In genomic region chr4:128809477-128810330, GRCh38 we compare ENCODE assay signal across 8 cellular contexts. TPM values are rescaled to one million over a fixed set of nuclear protein-coding genes. Genes with fewer than 3 reads are reported as not detected.
DNase-seq lines count a peak whose midpoint lies in the region; ATAC-seq and TF ChIP-seq lines count a peak whose summit lies in the region.

Gene JADE1, plus strand, starts transcription at chr4:128809700. Its CDS starts 22,059 bp downstream, at chr4:128831759.

- H3K27me3 Mint-ChIP-seq in activated CD4-positive, alpha-beta T cell treated with anti-CD3 and anti-CD28 coated beads for 36 hours = no peaks in the 10 kb centered on the region

- H3K9me3 Mint-ChIP-seq in activated CD4-positive, alpha-beta T cell treated with anti-CD3 and anti-CD28 coated beads for 36 hours (ENCODE audit: low read depth) = no peaks in the 10 kb centered on the region

- DNase-seq in BJ (ENCODE audit: low read depth) = peak; percentile 65
- peak; percentile 78 for DNase-seq in GM19238 (ENCODE audit: insufficient read length, low spot score)
- peak; percentile 81 for DNase-seq in NCI-H510A treated with DMSO at 0.1 percent for 48 hours (lab: John Stamatoyannopoulos, UW)
- peak; percentile 94 for DNase-seq in activated CD4-positive, alpha-beta T cell treated with anti-CD3 and anti-CD28 coated beads for 36 hours
- DNase-seq in choroid plexus epithelial cell (ENCODE audit: low read depth) = peak; percentile 97
- peak; percentile 95 for DNase-seq in kidney tubule cell (ENCODE audit: low spot score)
- DNase-seq in stimulated activated CD4-positive, alpha-beta T cell treated with anti-CD3 and anti-CD28 coated beads, Interleukin-1b, Interleukin-23, amount 100 ng/mL, for 24 hours (ENCODE audit: low read depth in 4 of 4, low spot score in 1 of 4) = peak; percentile 76 to 85 (median 81)

- intact Hi-C loops in activated CD4-positive, alpha-beta T cell treated with anti-CD3 and anti-CD28 coated beads for 36 hours (cut with DNase I, micrococcal nuclease) = loop anchor here (1.0 to 5.0 kb wide), 8 partner anchors 27 to 618 kb away; partner anchors contain the start of gene SCLT1 (in 1 of the 2)

- POLR2A ChIA-PET in BJ (lab: Charles Lee) = interaction anchor here (0.6 to 0.7 kb wide), 2 partner anchors 43 to 256 kb away, joined by 7 read pairs; no protein-coding TSS in a partner anchor
- POLR2A ChIA-PET in activated CD4-positive, alpha-beta T cell treated with anti-CD3 and anti-CD28 coated beads for 36 hours (lab: Charles Lee) = interaction anchor here (0.7 to 1.1 kb wide), 2 partner anchors 60 to 91 kb away, joined by 3 to 4 read pairs; no protein-coding TSS in a partner anchor

- H3K4me1 Mint-ChIP-seq in activated CD4-positive, alpha-beta T cell treated with anti-CD3 and anti-CD28 coated beads for 36 hours = peaks cover 13% of the 10 kb centered on the region

- H3K4me3 Mint-ChIP-seq in activated CD4-positive, alpha-beta T cell treated with anti-CD3 and anti-CD28 coated beads for 36 hours = peak within 1 kb of the TSS; percentile 93

- H3K36me3 Mint-ChIP-seq in activated CD4-positive, alpha-beta T cell treated with anti-CD3 and anti-CD28 coated beads for 36 hours (ENCODE audit: low read depth) = peaks cover 2% of the 10 kb centered on the region

- peak within 1 kb of the TSS; percentile 99 for H3K27ac Mint-ChIP-seq in activated CD4-positive, alpha-beta T cell treated with anti-CD3 and anti-CD28 coated beads for 36 hours

- H3K4me3 ChIP-seq in BJ (ENCODE audit: low read depth, low read length) = peak within 1 kb of the TSS; percentile 73
- peak within 1 kb of the TSS; percentile 80 for H3K4me3 ChIP-seq in choroid plexus epithelial cell (ENCODE audit: low read depth, low read length)

- CTCF ChIA-PET in BJ (lab: Yijun Ruan, JAX) = interaction anchor here (0.6 to 2.6 kb wide), 8 partner anchors 232 to 425 kb away, joined by 3 to 14 read pairs (median 3); no protein-coding TSS in a partner anchor
- CTCF ChIA-PET in activated CD4-positive, alpha-beta T cell treated with anti-CD3 and anti-CD28 coated beads for 36 hours (lab: Charles Lee) = interaction anchor here (0.7 to 1.4 kb wide), 6 partner anchors 11 to 524 kb away, joined by 3 read pairs; no protein-coding TSS in a partner anchor

- no peaks in the 10 kb centered on the region for H3K27me3 ChIP-seq in BJ (ENCODE audit: control insufficient read depth, insufficient read depth, low read length)

- H3K36me3 ChIP-seq in BJ (ENCODE audit: control insufficient read depth, insufficient read depth, low read length) = no peaks in the 10 kb centered on the region

- ATAC-seq in HG03442 (IDR thresholded peaks at IDR 0.05; ENCODE audit: unreplicated experiment) = peak; percentile 42
- peak; percentile 69 for ATAC-seq in activated CD4-positive, alpha-beta T cell treated with anti-CD3 and anti-CD28 coated beads for 36 hours

- TF ChIP-seq CTCF in BJ (IDR thresholded peaks at IDR 0.05; ENCODE audit: insufficient read depth, low read depth, low read length) (peak; percentile 67), choroid plexus epithelial cell (conservative IDR thresholded peaks at IDR 0.05; ENCODE audit: low read depth, low read length) (peak; percentile 74)

RNA-seq across cellular contexts. Expression of gene JADE1, which starts in this region (rescaled TPM):
- polyA plus RNA-seq in BJ (2011; rRNA removed) = 15.4 and 17.4 TPM in 2 replicates
- 21.8 and 27.1 TPM in 2 replicates for polyA minus RNA-seq in BJ (2011; rRNA and poly(A)+ RNA removed)
- 10 to 100 TPM; 25.5 to 28.4 TPM for total RNA-seq in activated CD4-positive, alpha-beta T cell treated with anti-CD3 and anti-CD28 coated beads for 36 hours

Comparison
In these comparisons a context has a peak if more than half of its experiments do, and no peak if none do; other contexts are left out.
1. Peak in every context shown above with its lines: DNase-seq, ATAC-seq and H3K4me3 ChIP-seq.